13 cellular contexts compared by ENCODE assay signal in genomic region chr15:74882528-74882927, GRCh38. TPM values are rescaled to one million over a fixed set of nuclear protein-coding genes. Genes with fewer than 3 reads are reported as not detected.
DNase-seq lines count a peak whose midpoint lies in the region; ATAC-seq and TF ChIP-seq lines count a peak whose summit lies in the region.
"Had no signal": no experiment of that assay in that cellular context is flagged by ENCODE, and none has a peak within 500 bp of the region (broad histone marks: within the 10 kb centered on the region; RNA-seq: fewer than 3 reads in every experiment).

No MANE protein-coding gene starts in this region.

- H3K4me3 ChIP-seq in HEK293 (ENCODE audit: low read depth, low read length) (no peak overlapping the region), H7 (ENCODE audit: insufficient read depth, low read depth, low read length) (no peak overlapping the region)
- H3K4me3 ChIP-seq: A549 had no signal

- H3K36me3 Mint-ChIP-seq in Calu3 (ENCODE audit: insufficient read depth, unreplicated experiment) (no peaks in the 10 kb centered on the region), endothelial cell (ENCODE audit: low read depth, unreplicated experiment) (no peaks in the 10 kb centered on the region), nephron progenitor cell (ENCODE audit: low read depth) (no peaks in the 10 kb centered on the region)
- no peaks in the 10 kb centered on the region for H3K36me3 Mint-ChIP-seq in activated naive CD4-positive, alpha-beta T cell treated with anti-CD3 and anti-CD28 coated beads, Interleukin-2, amount 50 U/mL, for 72 hours
- H3K36me3 Mint-ChIP-seq: CD14-positive monocyte; CD8-positive, alpha-beta T cell had no signal

- CTCF ChIA-PET in Calu3 (lab: Charles Lee) (interaction anchor here (2.0 to 2.4 kb wide), 2 partner anchors 10 to 19 kb away, joined by 5 to 18 read pairs; no protein-coding TSS in a partner anchor), HEK293 (lab: Yijun Ruan, JAX) (interaction anchor here (0.6 to 2.0 kb wide), 4 partner anchors 9 to 68 kb away, joined by 3 to 9 read pairs (median 4); partner anchors contain the start of gene SCAMP2)

- DNase-seq in Calu3, result no peak
- no peak for DNase-seq in endothelial cell (ENCODE audit: low spot score)
- DNase-seq in nephron progenitor cell, result no peak
- no peak for DNase-seq in activated naive CD4-positive, alpha-beta T cell treated with anti-CD3 and anti-CD28 coated beads, Interleukin-2, amount 50 U/mL, for 72 hours (ENCODE audit: low spot score in 2 of 2)
- DNase-seq in H7, result no peak
- DNase-seq: BE2C; CD8-positive, alpha-beta T cell; COR-L47; H9 had no signal

- TF ChIP-seq CTCF in Calu3 (IDR thresholded peaks at IDR 0.05; ENCODE audit: unreplicated experiment), result no peak
- TF ChIP-seq CTCF in HEK293 (tag by site-specific recombination; IDR thresholded peaks at IDR 0.05), result no peak
- no peak for TF ChIP-seq CTCF in endothelial cell (IDR thresholded peaks at IDR 0.05; ENCODE audit: unreplicated experiment)
- no peak for TF ChIP-seq CTCF in nephron progenitor cell (IDR thresholded peaks at IDR 0.05)

- no peaks in the 10 kb centered on the region for H3K27me3 ChIP-seq in H7 (ENCODE audit: control insufficient read depth, insufficient read depth, low read length)
- H3K27me3 ChIP-seq: BE2C had no signal

- peak overlapping the region; percentile 54 for H3K27ac Mint-ChIP-seq in Calu3 (ENCODE audit: unreplicated experiment)
- H3K27ac Mint-ChIP-seq in endothelial cell (ENCODE audit: unreplicated experiment), result no peak overlapping the region
- peak overlapping the region; percentile 73 for H3K27ac Mint-ChIP-seq in nephron progenitor cell
- peak overlapping the region in 1 of 2 donors; percentile 22 for H3K27ac Mint-ChIP-seq in activated naive CD4-positive, alpha-beta T cell treated with anti-CD3 and anti-CD28 coated beads, Interleukin-2, amount 50 U/mL, for 72 hours
- H3K27ac Mint-ChIP-seq: CD8-positive, alpha-beta T cell; H9 had no signal

- intact Hi-C loops in Calu3 (cut with micrococcal nuclease; ENCODE audit: unreplicated experiment), result no loop called here

- peaks cover 16% of the 10 kb centered on the region for H3K4me1 Mint-ChIP-seq in Calu3 (ENCODE audit: low read depth, unreplicated experiment)
- no peaks in the 10 kb centered on the region for H3K4me1 Mint-ChIP-seq in endothelial cell (ENCODE audit: unreplicated experiment)
- peaks cover 11% of the 10 kb centered on the region for H3K4me1 Mint-ChIP-seq in nephron progenitor cell

- no peaks in the 10 kb centered on the region for H3K4me1 ChIP-seq in HEK293 (ENCODE audit: control insufficient read depth, insufficient read depth, low read length)
- H3K4me1 ChIP-seq: BE2C had no signal

- no TSS peak for BruUV-seq in Calu3 (replicated peaks; lab: Mats Ljungman, UMichigan)

- POLR2A ChIA-PET in HEK293 (lab: Yijun Ruan, JAX), result interaction anchor here (1.5 to 2.0 kb wide), 2 partner anchors 11 to 12 kb away, joined by 4 to 5 read pairs; no protein-coding TSS in a partner anchor

- H3K27me3 Mint-ChIP-seq in Calu3 (ENCODE audit: unreplicated experiment) (peaks cover 2% of the 10 kb centered on the region), endothelial cell (ENCODE audit: unreplicated experiment) (peaks cover 2% of the 10 kb centered on the region), nephron progenitor cell (ENCODE audit: low read depth, poor library complexity) (peaks cover 15% of the 10 kb centered on the region)

- H3K36me3 ChIP-seq in HEK293 (ENCODE audit: control insufficient read depth in 2 of 2, insufficient read depth in 1 of 2, low read length in 2 of 2) (no peaks in the 10 kb centered on the region), H7 (replicated peaks; ENCODE audit: control insufficient read depth, insufficient read depth, low read length) (no peaks in the 10 kb centered on the region)
- H3K36me3 ChIP-seq: BE2C had no signal

- no peak overlapping the region for H3K4me3 Mint-ChIP-seq in Calu3 (ENCODE audit: low read depth, unreplicated experiment)
- H3K4me3 Mint-ChIP-seq in endothelial cell (ENCODE audit: unreplicated experiment), result peak overlapping the region; percentile 37
- H3K4me3 Mint-ChIP-seq in nephron progenitor cell, result no peak overlapping the region
- H3K4me3 Mint-ChIP-seq: CD14-positive monocyte; CD8-positive, alpha-beta T cell; H9 had no signal

- no peaks in the 10 kb centered on the region for H3K9me3 ChIP-seq in HEK293 (ENCODE audit: control insufficient read depth, insufficient read depth, low read depth, low read length)
- H3K9me3 ChIP-seq: A549, BE2C had no signal

- H3K9me3 Mint-ChIP-seq in Calu3 (ENCODE audit: low read depth, unreplicated experiment) (no peaks in the 10 kb centered on the region), endothelial cell (ENCODE audit: unreplicated experiment) (no peaks in the 10 kb centered on the region), nephron progenitor cell (peaks cover 5% of the 10 kb centered on the region)
- peaks cover 0 to 5% of the 10 kb centered on the region in 2 donors for H3K9me3 Mint-ChIP-seq in activated naive CD4-positive, alpha-beta T cell treated with anti-CD3 and anti-CD28 coated beads, Interleukin-2, amount 50 U/mL, for 72 hours
- H3K9me3 Mint-ChIP-seq: CD8-positive, alpha-beta T cell had no signal

- no peak overlapping the region for H3K27ac ChIP-seq in HEK293 (ENCODE audit: extremely low read depth, low read depth, low read length)
- H3K27ac ChIP-seq: A549 had no signal

- no peak for ATAC-seq in activated naive CD4-positive, alpha-beta T cell treated with anti-CD3 and anti-CD28 coated beads, Interleukin-2, amount 50 U/mL, for 72 hours
- ATAC-seq in GM18498 (IDR thresholded peaks at IDR 0.05; ENCODE audit: unreplicated experiment), result no peak
- ATAC-seq: CD8-positive, alpha-beta T cell had no signal

TF ChIP-seq in HEK293, 187 proteins besides CTCF, POLR2A, EP300 and RAD21:
- TF ChIP-seq ZNF433 (tag by site-specific recombination; IDR thresholded peaks at IDR 0.05; ENCODE audit: low read depth), result no peak
- peak; percentile 64; the same call in 1 of the 2 replicates for TF ChIP-seq TRIM28 (IDR thresholded peaks at IDR 0.05; ENCODE audit: borderline replicate concordance, low read length)
- TF ChIP-seq SETDB1 (IDR thresholded peaks at IDR 0.05; ENCODE audit: insufficient read length, low read length), result peak; percentile 56

RNA-seq across cellular contexts. Expression of gene MPI, which starts 7.3 kb away (rescaled TPM):
- total RNA-seq in Calu3 (2022), result 63.3 and 76.1 TPM in 2 replicates
- 22.2 TPM for total RNA-seq in endothelial cell (ENCODE audit: unreplicated experiment)
- total RNA-seq in activated naive CD4-positive, alpha-beta T cell treated with anti-CD3 and anti-CD28 coated beads, Interleukin-2, amount 50 U/mL, for 72 hours, result 10 to 100 TPM; 22.0 to 98.0 TPM
- 50.9 and 64.7 TPM in 2 replicates for total RNA-seq in H7 (2014; rRNA removed; shearing (Covaris generic))

RNA-seq across cellular contexts. Expression of gene SCAMP2, which starts 9.4 kb away (rescaled TPM):
- 114 and 115 TPM in 2 replicates for total RNA-seq in Calu3 (2022)
- 56.1 TPM for total RNA-seq in endothelial cell (ENCODE audit: unreplicated experiment)
- total RNA-seq in activated naive CD4-positive, alpha-beta T cell treated with anti-CD3 and anti-CD28 coated beads, Interleukin-2, amount 50 U/mL, for 72 hours, result 10 to 100 TPM; 79.5 to 92.7 TPM
- total RNA-seq in H7 (2014; rRNA removed; shearing (Covaris generic)), result 20.8 and 22.6 TPM in 2 replicates

RNA-seq across cellular contexts. Expression of gene FAM219B, which starts 24.1 kb away (rescaled TPM):
- total RNA-seq in Calu3 (2022), result 48.1 and 56.2 TPM in 2 replicates
- total RNA-seq in endothelial cell (ENCODE audit: unreplicated experiment), result 70.0 TPM
- total RNA-seq in activated naive CD4-positive, alpha-beta T cell treated with anti-CD3 and anti-CD28 coated beads, Interleukin-2, amount 50 U/mL, for 72 hours, result 10 to 100 TPM; 61.7 to 66.2 TPM
- 52.1 and 72.0 TPM in 2 replicates for total RNA-seq in H7 (2014; rRNA removed; shearing (Covaris generic))

RNA-seq across cellular contexts. Expression of gene ULK3, which starts 39.6 kb away (rescaled TPM):
- total RNA-seq in Calu3 (2022) (33.8 and 42.2 TPM in 2 replicates), endothelial cell (ENCODE audit: unreplicated experiment) (25.6 TPM)
- 10 to 100 TPM; 37.6 to 50.3 TPM for total RNA-seq in activated naive CD4-positive, alpha-beta T cell treated with anti-CD3 and anti-CD28 coated beads, Interleukin-2, amount 50 U/mL, for 72 hours
- total RNA-seq in H7 (2014; rRNA removed; shearing (Covaris generic)), result 20.9 and 30.4 TPM in 2 replicates

RNA-seq across cellular contexts. Expression of gene COX5A, which starts 55.3 kb away (rescaled TPM):
- total RNA-seq in Calu3 (2022) (272 and 280 TPM in 2 replicates), endothelial cell (ENCODE audit: unreplicated experiment) (182 TPM)
- 100 to 1,000 TPM; 314 to 323 TPM for total RNA-seq in activated naive CD4-positive, alpha-beta T cell treated with anti-CD3 and anti-CD28 coated beads, Interleukin-2, amount 50 U/mL, for 72 hours
- total RNA-seq in H7 (2014; rRNA removed; shearing (Covaris generic)), result 154 and 185 TPM in 2 replicates
